In genomic region chrX:41275661-41276609, GRCh38 we compare ENCODE assay signal across 8 cellular contexts. TPM values are rescaled to one million over a fixed set of nuclear protein-coding genes. Genes with fewer than 3 reads are reported as not detected.
DNase-seq lines count a peak whose midpoint lies in the region; ATAC-seq and TF ChIP-seq lines count a peak whose summit lies in the region.

No MANE protein-coding gene starts in this region.

- no peaks in the 10 kb centered on the region for H3K9me3 ChIP-seq in SK-N-SH
- no peaks in the 10 kb centered on the region for H3K9me3 ChIP-seq in right atrium auricular region

- POLR2A ChIA-PET in SK-N-SH (lab: Yijun Ruan, JAX) = interaction anchor here (1.3 kb wide), 1 partner anchor 58 kb away, joined by 10 read pairs; the partner anchor contains the start of gene DDX3X

- no peaks in the 10 kb centered on the region for H3K27me3 ChIP-seq in SK-N-SH (ENCODE audit: insufficient read depth)
- no peaks in the 10 kb centered on the region for H3K27me3 ChIP-seq in right atrium auricular region

- H3K4me1 ChIP-seq in SK-N-SH (ENCODE audit: control insufficient read depth in 1 of 2, insufficient read depth in 2 of 2, low read depth in 1 of 2, low read length in 1 of 2) (no peaks in the 10 kb centered on the region; a peak in 1 of 4 replicates), right atrium auricular region (peaks cover 0 to 15% of the 10 kb centered on the region in 2 donors)

- peak; percentile 66 for TF ChIP-seq CTCF in SK-N-SH (IDR thresholded peaks at IDR 0.05)
- peak; percentile 29 to 61 for TF ChIP-seq CTCF in right atrium auricular region (IDR thresholded peaks at IDR 0.05)

- H2AFZ ChIP-seq in SK-N-SH (ENCODE audit: low read depth) = peak overlapping the region; percentile 97

- H3K9me2 ChIP-seq in SK-N-SH = no peaks in the 10 kb centered on the region

- ATAC-seq in HG02840 (IDR thresholded peaks at IDR 0.05; ENCODE audit: low FRiP score, unreplicated experiment) = no peak

- peak; percentile 76 for TF ChIP-seq RAD21 in SK-N-SH (IDR thresholded peaks at IDR 0.05; ENCODE audit: low read length)

- CTCF ChIA-PET in SK-N-SH (lab: Yijun Ruan, JAX) = interaction anchor here (0.6 to 1.3 kb wide), 7 partner anchors 9 to 128 kb away, joined by 3 to 4 read pairs (median 3); no protein-coding TSS in a partner anchor

- H3F3A ChIP-seq in SK-N-SH (replicated peaks; ENCODE audit: insufficient read depth) = peaks cover 4% of the 10 kb centered on the region

- H3K27ac ChIP-seq in SK-N-SH (ENCODE audit: low read depth in 2 of 2, low read length in 1 of 2) = peak overlapping the region; percentile 41 to 67; a peak in 3 of 4 replicates
- H3K27ac ChIP-seq in angular gyrus (ENCODE audit: low read depth, low read length) = peak overlapping the region; percentile 55
- H3K27ac ChIP-seq in right atrium auricular region = peak overlapping the region in 1 of 2 donors; percentile 25

- no peaks in the 10 kb centered on the region for H4K20me1 ChIP-seq in SK-N-SH (ENCODE audit: insufficient read depth)

- peak overlapping the region; percentile 80 for H3K4me2 ChIP-seq in SK-N-SH

- intact Hi-C loops in posterior vena cava (cut with DNase I) = no loop called here

- H3K4me3 ChIP-seq in SK-N-SH (ENCODE audit: low read depth in 2 of 2, low read length in 1 of 2) (peak overlapping the region; percentile 54 to 71), right atrium auricular region (peak overlapping the region; percentile 36 to 53)

- 11% methylated on average over 24 of the region's 54 CpGs for WGBS in SK-N-SH (ENCODE audit: low lambda C conversion rate)

- DNase-seq in SHP77 (lab: John Stamatoyannopoulos, UW) = peak; percentile 28 to 38
- no peak for DNase-seq in SHP77 treated with DMSO at 0.1 percent for 48 hours (lab: John Stamatoyannopoulos, UW)
- DNase-seq in HuH-7.5 (ENCODE audit: low spot score) = peak; percentile 70
- DNase-seq in SK-N-SH = peak; percentile 93
- no peak for DNase-seq in right atrium auricular region (ENCODE audit: low spot score)
- DNase-seq in posterior vena cava (ENCODE audit: low spot score) = peak; percentile 86

- H3K9ac ChIP-seq in SK-N-SH = peak overlapping the region; percentile 72

- TF ChIP-seq EP300 in SK-N-SH (IDR thresholded peaks at IDR 0.05; ENCODE audit: borderline replicate concordance in 1 of 2, low read depth in 1 of 2, low read length in 1 of 2) = peak in 1 of 2 experiments; percentile 15; a peak in 1 of 4 replicates

- H3K36me3 ChIP-seq in SK-N-SH (replicated peaks in 1 of 2; ENCODE audit: control insufficient read depth in 1 of 2, insufficient read depth in 2 of 2, low read length in 1 of 2) = no peaks in the 10 kb centered on the region
- no peaks in the 10 kb centered on the region for H3K36me3 ChIP-seq in right atrium auricular region

- H3K79me2 ChIP-seq in SK-N-SH (ENCODE audit: insufficient read depth) = no peaks in the 10 kb centered on the region

TF ChIP-seq in SK-N-SH, 30 proteins besides CTCF, POLR2A, EP300 and RAD21 (continues in another document):
- TF ChIP-seq IRF3 (IDR thresholded peaks at IDR 0.05; ENCODE audit: low read depth, low read length) (no peak), MXI1 (IDR thresholded peaks at IDR 0.05; ENCODE audit: low read depth, low read length) (no peak), ZBTB33 (IDR thresholded peaks at IDR 0.05; ENCODE audit: borderline replicate concordance, low read depth) (no peak), NRF1 (IDR thresholded peaks at IDR 0.05; ENCODE audit: low read depth, low read length) (no peak), TCF12 (IDR thresholded peaks at IDR 0.05) (no peak), TEAD4 (IDR thresholded peaks at IDR 0.05; ENCODE audit: borderline replicate concordance, insufficient read depth) (no peak), GABPA (IDR thresholded peaks at IDR 0.05; ENCODE audit: low read depth) (no peak), MAX (IDR thresholded peaks at IDR 0.05; ENCODE audit: low read depth) (peak; percentile 44), EZH2phosphoT487 (IDR thresholded peaks at IDR 0.05; ENCODE audit: borderline replicate concordance, low read depth) (no peak), RXRA (IDR thresholded peaks at IDR 0.05; ENCODE audit: borderline replicate concordance, low read depth) (no peak), SIN3A (IDR thresholded peaks at IDR 0.05; ENCODE audit: borderline replicate concordance, low read depth, low read length) (no peak), USF1 (IDR thresholded peaks at IDR 0.05; ENCODE audit: borderline replicate concordance, low read depth) (no peak), YY1 (IDR thresholded peaks at IDR 0.05; ENCODE audit: low read depth) (peak; percentile 80), NFIC (IDR thresholded peaks at IDR 0.05; ENCODE audit: borderline replicate concordance) (no peak), ELF1 (IDR thresholded peaks at IDR 0.05) (no peak), MEF2A (IDR thresholded peaks at IDR 0.05; ENCODE audit: borderline replicate concordance, low read depth) (no peak), SMC3 (IDR thresholded peaks at IDR 0.05; ENCODE audit: low read depth, low read length) (peak; percentile 65), RFX5 (IDR thresholded peaks at IDR 0.05; ENCODE audit: low read length) (no peak), REST (IDR thresholded peaks at IDR 0.05; ENCODE audit: low read depth, low read length) (no peak)

RNA-seq across cellular contexts. Expression of gene DDX3X, which starts 58.0 kb away (rescaled TPM):
- 30.9 and 46.4 TPM in 2 replicates for polyA plus RNA-seq in SK-N-SH (2012; rRNA removed)
- 63.8 and 64.9 TPM in 2 replicates for polyA plus RNA-seq in SK-N-SH (2012; cell fraction: cytosol; rRNA removed)
- polyA plus RNA-seq in SK-N-SH (2012; cell fraction: nucleus; rRNA removed) = 39.2 and 79.4 TPM in 2 replicates
- total RNA-seq in right atrium auricular region = 100 to 1,000 TPM; 150 to 152 TPM
- total RNA-seq in posterior vena cava = 100 to 1,000 TPM; 251 to 310 TPM

Comparison
In these comparisons a context has a peak if more than half of its experiments do, and no peak if none do; other contexts are left out.
1. DNase-seq: peak in SHP77 (2 of 2), HuH-7.5 (single experiment), SK-N-SH (single experiment) and posterior vena cava (single experiment); none in SHP77 treated with DMSO at 0.1 percent for 48 hours (single experiment) and right atrium auricular region (single experiment).